Comparison of ENCODE assay signal across 1 cellular context in genomic region chr5:140112685-140113179, GRCh38.
TF ChIP-seq lines count a peak whose summit lies in the region.

No MANE protein-coding gene starts in this region.

TF ChIP-seq in WTC11, 78 proteins besides CTCF, POLR2A, EP300 and RAD21 (continued from another document):
- no peak for TF ChIP-seq ZBTB43 (CRISPR knock-in tag; IDR thresholded peaks at IDR 0.05)
